ENCODE assay signal across 18 cellular contexts in the genomic region with DNA sequence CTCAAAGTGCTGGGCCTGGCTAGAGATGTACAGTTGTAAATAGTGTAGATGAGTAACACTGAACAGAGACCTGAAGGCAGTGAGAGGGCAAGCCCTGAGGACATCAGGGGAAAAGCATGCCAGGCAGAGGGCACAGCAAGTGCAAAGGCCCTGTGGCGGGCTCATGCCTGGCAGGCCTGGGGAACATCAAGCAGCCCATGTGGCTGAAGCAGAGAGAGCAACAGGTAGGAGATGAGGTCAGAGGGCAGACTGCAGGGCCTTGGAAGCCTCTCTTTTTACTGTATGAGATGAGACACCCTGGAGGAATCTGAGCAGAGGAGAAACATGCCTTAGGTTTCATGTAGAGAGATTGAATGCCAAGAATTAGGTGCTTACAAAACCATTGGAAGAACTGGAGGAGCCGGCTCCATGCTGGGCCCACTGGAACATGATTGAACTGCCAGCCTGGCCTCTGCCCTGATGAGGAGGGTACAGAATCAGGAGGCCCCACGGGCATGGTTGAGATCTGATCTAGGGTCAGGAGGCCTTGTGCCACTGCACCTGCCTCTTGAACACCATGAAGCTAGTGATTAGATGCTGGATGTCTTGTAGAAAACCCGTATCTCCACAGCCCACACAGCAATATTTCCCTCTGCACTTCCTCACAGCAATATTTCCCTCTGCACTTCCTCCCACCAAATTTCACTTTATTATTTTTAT. TPM values are rescaled to one million over a fixed set of nuclear protein-coding genes. Genes with fewer than 3 reads are reported as not detected.
DNase-seq lines count a peak whose midpoint lies in the region; ATAC-seq, FAIRE-seq and TF ChIP-seq lines count a peak whose summit lies in the region.
"Had no signal": no experiment of that assay in that cellular context is flagged by ENCODE, and none has a peak within 500 bp of the region (broad histone marks: within the 10 kb centered on the region; RNA-seq: fewer than 3 reads in every experiment).

No MANE protein-coding gene starts in this region.

- ATAC-seq in K562 (no peak), upper lobe of left lung (ENCODE audit: low FRiP score in 2 of 2) (no peak)
- ATAC-seq: activated naive CD8-positive, alpha-beta T cell treated with anti-CD3 and anti-CD28 coated beads, Interleukin-2, amount 50 U/mL, for 24 hours; lower lobe of right lung; natural killer cell had no signal

- H3K27ac Mint-ChIP-seq in Calu3 (ENCODE audit: unreplicated experiment) = peak overlapping the region; percentile 2
- H3K27ac Mint-ChIP-seq in IgD-negative memory B cell = peak overlapping the region; percentile 3 to 53 (median 4)
- peak overlapping the region; percentile 11 for H3K27ac Mint-ChIP-seq in neural progenitor cell
- H3K27ac Mint-ChIP-seq in osteocyte (ENCODE audit: unreplicated experiment) = no peak overlapping the region
- H3K27ac Mint-ChIP-seq: activated naive CD8-positive, alpha-beta T cell treated with anti-CD3 and anti-CD28 coated beads, Interleukin-2, amount 50 U/mL, for 24 hours had no signal

- no peaks in the 10 kb centered on the region for H3K9me3 ChIP-seq in K562 (replicated peaks; ENCODE audit: control insufficient read depth, insufficient read depth, low read depth, low read length)
- H3K9me3 ChIP-seq in neural progenitor cell (ENCODE audit: low read depth) = no peaks in the 10 kb centered on the region
- no peaks in the 10 kb centered on the region for H3K9me3 ChIP-seq in thyroid gland
- H3K9me3 ChIP-seq in upper lobe of left lung = no peaks in the 10 kb centered on the region
- H3K9me3 ChIP-seq: BE2C, lower lobe of right lung had no signal

- BruUV-seq in Calu3 (replicated peaks; lab: Mats Ljungman, UMichigan) (no TSS peak), K562 (replicated peaks; lab: Mats Ljungman, UMichigan) (no TSS peak)

- H3K9me3 Mint-ChIP-seq in Calu3 (ENCODE audit: low read depth, unreplicated experiment) (no peaks in the 10 kb centered on the region), IgD-negative memory B cell (no peaks in the 10 kb centered on the region), neural progenitor cell (no peaks in the 10 kb centered on the region), osteocyte (ENCODE audit: unreplicated experiment) (no peaks in the 10 kb centered on the region)
- H3K9me3 Mint-ChIP-seq: activated naive CD8-positive, alpha-beta T cell treated with anti-CD3 and anti-CD28 coated beads, Interleukin-2, amount 50 U/mL, for 24 hours; natural killer cell had no signal

- DNase-seq in Calu3 = no peak
- no peak for DNase-seq in K562 (ENCODE audit: extremely low read depth in 1 of 4, low spot score in 3 of 4)
- DNase-seq in neural progenitor cell (ENCODE audit: low spot score) = no peak
- no peak for DNase-seq in thyroid gland
- no peak for DNase-seq in upper lobe of left lung
- no peak for DNase-seq in NCI-H1092 (lab: John Stamatoyannopoulos, UW)
- DNase-seq in osteocyte (ENCODE audit: extremely low spot score, unreplicated experiment) = no peak
- DNase-seq: activated CD4-positive, alpha-beta T cell treated with anti-CD3 and anti-CD28 coated beads for 1 hour; activated naive CD8-positive, alpha-beta T cell treated with anti-CD3 and anti-CD28 coated beads, Interleukin-2, amount 50 U/mL, for 24 hours; BE2C; DMS53; foreskin melanocyte; lower lobe of right lung; natural killer cell; NCI-H774; retina had no signal

- in situ Hi-C loops in K562 (cut with MboI) = no loop called here

- H3K36me3 ChIP-seq in K562 (ENCODE audit: control insufficient read depth, insufficient read depth, low read length) (no peaks in the 10 kb centered on the region), neural progenitor cell (no peaks in the 10 kb centered on the region), thyroid gland (no peaks in the 10 kb centered on the region), upper lobe of left lung (no peaks in the 10 kb centered on the region)
- H3K36me3 ChIP-seq: BE2C, cardiac muscle cell, lower lobe of right lung had no signal

- TF ChIP-seq RAD21 in K562 (CRISPR knock-in tag; conservative IDR thresholded peaks at IDR 0.05 in 1 of 2, IDR thresholded peaks at IDR 0.05 in 1 of 2) = no peak

- H3K4me1 Mint-ChIP-seq in Calu3 (ENCODE audit: low read depth, unreplicated experiment) (peaks cover 69% of the 10 kb centered on the region), IgD-negative memory B cell (peaks cover 13 to 14% (median 14%) of the 10 kb centered on the region in 3 donors), neural progenitor cell (peaks cover 37% of the 10 kb centered on the region), osteocyte (ENCODE audit: unreplicated experiment) (peaks cover under 1% of the 10 kb centered on the region)

- H3K9ac ChIP-seq in K562 (ENCODE audit: insufficient read depth in 1 of 2, low read depth in 2 of 2, low read length in 2 of 2) = peak overlapping the region in 1 of 2 experiments; percentile 68; a peak in 2 of 4 replicates
- H3K9ac ChIP-seq in neural progenitor cell = no peak overlapping the region

- H3K4me1 ChIP-seq in K562 (replicated peaks in 1 of 2; ENCODE audit: control insufficient read depth in 2 of 2, insufficient read depth in 2 of 2, low read length in 2 of 2) (peaks cover 25 to 38% of the 10 kb centered on the region in 2 experiments), neural progenitor cell (peaks cover 28% of the 10 kb centered on the region), thyroid gland (peaks cover 1 to 9% of the 10 kb centered on the region in 2 donors), upper lobe of left lung (peaks cover 5 to 13% (median 6%) of the 10 kb centered on the region in 4 donors)
- H3K4me1 ChIP-seq: BE2C had no signal

- no peaks in the 10 kb centered on the region for H3K9me1 ChIP-seq in K562 (ENCODE audit: control insufficient read depth, insufficient read depth, low read length)

- peaks cover 40% of the 10 kb centered on the region for H3K36me3 Mint-ChIP-seq in Calu3 (ENCODE audit: insufficient read depth, unreplicated experiment)
- H3K36me3 Mint-ChIP-seq in IgD-negative memory B cell = no peaks in the 10 kb centered on the region
- H3K36me3 Mint-ChIP-seq in neural progenitor cell = no peaks in the 10 kb centered on the region
- no peaks in the 10 kb centered on the region for H3K36me3 Mint-ChIP-seq in osteocyte (ENCODE audit: unreplicated experiment)
- H3K36me3 Mint-ChIP-seq: natural killer cell had no signal

- H3K27ac ChIP-seq in K562 (ENCODE audit: extremely low read depth, low read depth, low read length) (0 out of 3 replicates have a peak overlapping the region, but pooled peaks have one; percentile 33), neural progenitor cell (no peak overlapping the region), thyroid gland (no peak overlapping the region), upper lobe of left lung (no peak overlapping the region)
- H3K27ac ChIP-seq: cardiac muscle cell, lower lobe of right lung had no signal

- FAIRE-seq in K562 (lab: Jason Lieb, UNC) = no peak

- H2AFZ ChIP-seq in K562 (ENCODE audit: low read depth, low read length) = no peak overlapping the region
- no peak overlapping the region for H2AFZ ChIP-seq in neural progenitor cell (replicated peaks)

- H3K4me3 ChIP-seq in K562 = no peak overlapping the region
- no peak overlapping the region for H3K4me3 ChIP-seq in neural progenitor cell
- H3K4me3 ChIP-seq in thyroid gland (replicated peaks in 1 of 3) = no peak overlapping the region
- H3K4me3 ChIP-seq in upper lobe of left lung = no peak overlapping the region
- H3K4me3 ChIP-seq: cardiac muscle cell, lower lobe of right lung had no signal

- CTCF ChIA-PET in Calu3 (lab: Charles Lee) = interaction anchor here (0.6 kb wide), 1 partner anchor 197 kb away, joined by 4 read pairs; no protein-coding TSS in a partner anchor
- CTCF ChIA-PET in K562 (lab: Yijun Ruan, JAX; ENCODE audit: low intra/inter-chr PET ratio) = no interaction called here

- TF ChIP-seq EP300 in K562 (IDR thresholded peaks at IDR 0.05; ENCODE audit: low read length) (no peak), upper lobe of left lung (IDR thresholded peaks at IDR 0.05) (no peak)

- H3K27me3 ChIP-seq in K562 (ENCODE audit: control insufficient read depth in 2 of 2, insufficient read depth in 2 of 2, low read length in 2 of 2) (no peaks in the 10 kb centered on the region), neural progenitor cell (no peaks in the 10 kb centered on the region), thyroid gland (no peaks in the 10 kb centered on the region), upper lobe of left lung (no peaks in the 10 kb centered on the region)
- H3K27me3 ChIP-seq: BE2C, cardiac muscle cell had no signal

- H3K4me2 ChIP-seq in K562 (ENCODE audit: insufficient read depth, low read length) (no peak overlapping the region), neural progenitor cell (no peak overlapping the region)

- TF ChIP-seq CTCF in Calu3 (IDR thresholded peaks at IDR 0.05; ENCODE audit: unreplicated experiment) (no peak), K562 (IDR thresholded peaks at IDR 0.05 in 2 of 3, conservative IDR thresholded peaks at IDR 0.05 in 1 of 3; ENCODE audit: insufficient read depth in 2 of 3, low read depth in 1 of 3, low read length in 3 of 3) (no peak), neural progenitor cell (IDR thresholded peaks at IDR 0.05) (no peak), thyroid gland (IDR thresholded peaks at IDR 0.05) (no peak), upper lobe of left lung (IDR thresholded peaks at IDR 0.05) (no peak), osteocyte (IDR thresholded peaks at IDR 0.05) (no peak)

- POLR2A ChIA-PET in K562 (lab: Yijun Ruan, JAX) = interaction anchor here (0.7 to 1.7 kb wide), 2 partner anchors 12 to 13 kb away, joined by 3 to 10 read pairs; no protein-coding TSS in a partner anchor

- no peaks in the 10 kb centered on the region for H3K27me3 Mint-ChIP-seq in Calu3 (ENCODE audit: unreplicated experiment)
- no peaks in the 10 kb centered on the region for H3K27me3 Mint-ChIP-seq in IgD-negative memory B cell
- H3K27me3 Mint-ChIP-seq in neural progenitor cell (ENCODE audit: insufficient read depth, low read depth) = peaks cover 5% of the 10 kb centered on the region
- no peaks in the 10 kb centered on the region for H3K27me3 Mint-ChIP-seq in osteocyte (ENCODE audit: unreplicated experiment)
- H3K27me3 Mint-ChIP-seq: activated naive CD8-positive, alpha-beta T cell treated with anti-CD3 and anti-CD28 coated beads, Interleukin-2, amount 50 U/mL, for 24 hours had no signal

- 56% methylated on average over 4 of the region's 4 CpGs for WGBS in K562 (ENCODE audit: insufficient coverage, low coverage, missing lambda C conversion rate)
- 88 to 98% methylated on average over 4 of the region's 4 CpGs for WGBS in thyroid gland, 2 donors
- 69 to 77% methylated on average over 4 of the region's 4 CpGs for WGBS in upper lobe of left lung, 2 donors

- TF ChIP-seq POLR2A in K562 (conservative IDR thresholded peaks at IDR 0.05) = no peak
- TF ChIP-seq POLR2A in thyroid gland (IDR thresholded peaks at IDR 0.05) = no peak
- TF ChIP-seq POLR2A in upper lobe of left lung (IDR thresholded peaks at IDR 0.05) = no peak

- 0 out of 3 replicates have a peak, but pooled peaks cover under 1% of the 10 kb centered on the region for H3K79me2 ChIP-seq in K562 (ENCODE audit: control insufficient read depth, insufficient read depth, low read length)
- peaks cover 12% of the 10 kb centered on the region for H3K79me2 ChIP-seq in neural progenitor cell (ENCODE audit: low read depth)

- intact Hi-C loops in Calu3 (cut with micrococcal nuclease; ENCODE audit: unreplicated experiment) = no loop called here
- intact Hi-C loops in K562 (cut with micrococcal nuclease) = no loop called here
- intact Hi-C loops in thyroid gland (cut with DNase I) = no loop called here

- H4K20me1 ChIP-seq in K562 (replicated peaks; ENCODE audit: control insufficient read depth, insufficient read depth, low read length) (no peaks in the 10 kb centered on the region), neural progenitor cell (ENCODE audit: low read depth) (no peaks in the 10 kb centered on the region)

- peaks cover 25% of the 10 kb centered on the region for H3F3A ChIP-seq in neural progenitor cell (ENCODE audit: low read depth)

- H3K4me3 Mint-ChIP-seq in Calu3 (ENCODE audit: low read depth, unreplicated experiment) = no peak overlapping the region
- peak overlapping the region in 1 of 4 donors; percentile 24 for H3K4me3 Mint-ChIP-seq in IgD-negative memory B cell
- H3K4me3 Mint-ChIP-seq in neural progenitor cell = no peak overlapping the region
- H3K4me3 Mint-ChIP-seq in osteocyte (ENCODE audit: unreplicated experiment) = no peak overlapping the region
- H3K4me3 Mint-ChIP-seq: activated naive CD8-positive, alpha-beta T cell treated with anti-CD3 and anti-CD28 coated beads, Interleukin-2, amount 50 U/mL, for 24 hours; natural killer cell had no signal

RNA-seq across cellular contexts. Expression of gene HMGA1, which starts 5.9 kb away (rescaled TPM):
- total RNA-seq in Calu3 (2022) = 1,138 and 1,378 TPM in 2 replicates
- 68.3 TPM for polyA plus RNA-seq in IgD-negative memory B cell
- 30.6 and 67.6 TPM in 2 replicates for total RNA-seq in K562 (2011; cell fraction: chromatin; rRNA removed; ENCODE audit: low replicate concordance)
- 97.4 and 98.8 TPM in 2 replicates for total RNA-seq in K562 (2011; cell fraction: nucleolus; rRNA removed)
- total RNA-seq in K562 (2011; cell fraction: nucleoplasm; rRNA removed) = 112 and 202 TPM in 2 replicates
- 1,004 and 1,256 TPM in 2 replicates for total RNA-seq in K562 (2014; rRNA removed)
- 270 and 326 TPM in 2 replicates for total RNA-seq in K562 (2014; rRNA removed; fragmentation: Illumina TruSeq; extraction: Trizol)
- 594 and 609 TPM in 2 replicates for total RNA-seq in K562 (2015; rRNA removed; fragmentation: Illumina TruSeq; extraction: Trizol)
- 1,947 and 1,950 TPM in 2 replicates for total RNA-seq in K562 (2021)
- polyA plus RNA-seq in K562 (2011; rRNA removed) = 205 and 451 TPM in 2 replicates
- polyA plus RNA-seq in K562 (2011; cell fraction: cytosol; rRNA removed) = 348 and 767 TPM in 2 replicates
- 229 and 367 TPM in 2 replicates for polyA plus RNA-seq in K562 (2011; cell fraction: nucleus; rRNA removed)
- polyA plus RNA-seq in K562 (2012) = 830 and 1,263 TPM in 2 replicates
- polyA plus RNA-seq in K562 (2014; fragmentation: Illumina TruSeq; extraction: Trizol) = 1,608 and 1,897 TPM in 2 replicates
- polyA plus RNA-seq in K562 (2014; fragmentation: Nextera tagmentation; extraction: Ambion mirVana) = 10 to 100 TPM; 27.8 to 58.8 TPM
- polyA plus RNA-seq in K562 (2014; rRNA removed) = 1,026 and 1,125 TPM in 2 replicates
- polyA minus RNA-seq in K562 (2011; rRNA and poly(A)+ RNA removed) = 66.3 and 71.3 TPM in 2 replicates
- 364 and 449 TPM in 2 replicates for polyA minus RNA-seq in K562 (2011; cell fraction: cytosol; rRNA and poly(A)+ RNA removed)
- 49.0 and 60.6 TPM in 2 replicates for polyA minus RNA-seq in K562 (2011; cell fraction: nucleus; rRNA and poly(A)+ RNA removed)
- 417 and 1,058 TPM in 2 replicates for total RNA-seq in neural progenitor cell (ENCODE audit: low replicate concordance)
- 10 to 100 TPM; 33.3 to 48.5 (median 41.9) TPM for total RNA-seq in thyroid gland
- 10 to 100 TPM; 19.9 to 91.5 (median 58.9) TPM for total RNA-seq in upper lobe of left lung
- total RNA-seq in osteocyte = 89.0 and 89.7 TPM in 2 replicates

RNA-seq across cellular contexts. Expression of gene SMIM29, which starts 18.0 kb away (rescaled TPM):
- total RNA-seq in Calu3 (2022) (59.2 and 68.6 TPM in 2 replicates), K562 (2014; rRNA removed) (31.8 and 42.1 TPM in 2 replicates), K562 (2014; rRNA removed; fragmentation: Illumina TruSeq; extraction: Trizol) (4.6 and 6.5 TPM in 2 replicates), K562 (2015; rRNA removed; fragmentation: Illumina TruSeq; extraction: Trizol) (18.2 and 21.9 TPM in 2 replicates), K562 (2021) (30.1 and 35.5 TPM in 2 replicates), neural progenitor cell (ENCODE audit: low replicate concordance) (2.4 and 8.9 TPM in 2 replicates), thyroid gland (10 to 100 TPM; 23.4 to 46.2 (median 31.1) TPM), upper lobe of left lung (10 to 100 TPM; 12.6 to 42.2 (median 34.9) TPM), osteocyte (23.2 and 23.4 TPM in 2 replicates)
- polyA plus RNA-seq in IgD-negative memory B cell (66.2 TPM), K562 (2011; rRNA removed) (29.1 and 74.4 TPM in 2 replicates), K562 (2014; fragmentation: Illumina TruSeq; extraction: Trizol) (20.9 and 39.0 TPM in 2 replicates), K562 (2014; fragmentation: Nextera tagmentation; extraction: Ambion mirVana) (10 to 100 TPM; 13.1 to 13.7 TPM), K562 (2014; rRNA removed) (34.9 and 36.7 TPM in 2 replicates)
- 9.6 and 43.3 TPM in 2 replicates for total RNA-seq in K562 (2011; cell fraction: chromatin; rRNA removed; ENCODE audit: low replicate concordance)
- 62.9 and 65.8 TPM in 2 replicates for total RNA-seq in K562 (2011; cell fraction: nucleolus; rRNA removed)
- 33.6 and 43.7 TPM in 2 replicates for total RNA-seq in K562 (2011; cell fraction: nucleoplasm; rRNA removed)
- polyA plus RNA-seq in K562 (2011; cell fraction: cytosol; rRNA removed) = 106 and 151 TPM in 2 replicates
- polyA plus RNA-seq in K562 (2011; cell fraction: nucleus; rRNA removed) = 87.3 and 88.9 TPM in 2 replicates
- polyA plus RNA-seq in K562 (2012) = 43.9 and 73.7 TPM in 2 replicates
- polyA minus RNA-seq in K562 (2011; rRNA and poly(A)+ RNA removed) = 10.5 and 14.6 TPM in 2 replicates
- polyA minus RNA-seq in K562 (2011; cell fraction: cytosol; rRNA and poly(A)+ RNA removed) = 18.3 and 35.8 TPM in 2 replicates
- polyA minus RNA-seq in K562 (2011; cell fraction: nucleus; rRNA and poly(A)+ RNA removed) = 43.4 and 63.9 TPM in 2 replicates
